ENCODE assay signal across 16 cellular contexts in genomic region chr6:101722991-101723579, GRCh38.
DNase-seq lines count a peak whose midpoint lies in the region; ATAC-seq and TF ChIP-seq lines count a peak whose summit lies in the region.
"Had no signal": no experiment of that assay in that cellular context is flagged by ENCODE, and none has a peak within 500 bp of the region (broad histone marks: within the 10 kb centered on the region; RNA-seq: fewer than 3 reads in every experiment).

No MANE protein-coding gene starts in this region.

- H3K27ac Mint-ChIP-seq in stimulated activated effector memory CD8-positive, alpha-beta T cell treated with anti-CD3 and anti-CD28 coated beads, Interleukin-12 subunit alpha, Interleukin-12 subunit beta, amount 100 ng/mL, for 72 hours, result no peak overlapping the region
- H3K27ac Mint-ChIP-seq in activated T-cell treated with anti-CD3 and anti-CD28 coated beads, Interleukin-2, amount 50 U/mL, for 24 hours, result no peak overlapping the region
- H3K27ac Mint-ChIP-seq: brain had no signal

- no peaks in the 10 kb centered on the region for H3K4me1 Mint-ChIP-seq in stimulated activated effector memory CD8-positive, alpha-beta T cell treated with anti-CD3 and anti-CD28 coated beads, Interleukin-12 subunit alpha, Interleukin-12 subunit beta, amount 100 ng/mL, for 72 hours
- no peaks in the 10 kb centered on the region for H3K4me1 Mint-ChIP-seq in activated T-cell treated with anti-CD3 and anti-CD28 coated beads, Interleukin-2, amount 50 U/mL, for 24 hours (ENCODE audit: low read depth)

- H3K9me3 Mint-ChIP-seq in stimulated activated effector memory CD8-positive, alpha-beta T cell treated with anti-CD3 and anti-CD28 coated beads, Interleukin-12 subunit alpha, Interleukin-12 subunit beta, amount 100 ng/mL, for 72 hours, result peaks cover 7% of the 10 kb centered on the region
- H3K9me3 Mint-ChIP-seq in activated T-cell treated with anti-CD3 and anti-CD28 coated beads, Interleukin-2, amount 50 U/mL, for 24 hours, result peaks cover 7% of the 10 kb centered on the region
- H3K9me3 Mint-ChIP-seq: brain had no signal

- no peak overlapping the region for H3K4me3 Mint-ChIP-seq in stimulated activated effector memory CD8-positive, alpha-beta T cell treated with anti-CD3 and anti-CD28 coated beads, Interleukin-12 subunit alpha, Interleukin-12 subunit beta, amount 100 ng/mL, for 72 hours
- no peak overlapping the region for H3K4me3 Mint-ChIP-seq in activated T-cell treated with anti-CD3 and anti-CD28 coated beads, Interleukin-2, amount 50 U/mL, for 24 hours
- H3K4me3 Mint-ChIP-seq: brain had no signal

- intact Hi-C loops in posterior cingulate gyrus (cut with DNase I), result no loop called here

- ATAC-seq in SK-N-SH treated with all-trans-retinoic acid at 6 μM for 48 hours (peak; percentile 96), HG02870 (IDR thresholded peaks at IDR 0.05; ENCODE audit: unreplicated experiment) (no peak)
- ATAC-seq in stimulated activated effector memory CD8-positive, alpha-beta T cell treated with anti-CD3 and anti-CD28 coated beads, Interleukin-12 subunit alpha, Interleukin-12 subunit beta, amount 100 ng/mL, for 72 hours, result peak; percentile 46
- ATAC-seq: right lobe of liver had no signal

- no peak overlapping the region for H3K27ac ChIP-seq in coronary artery
- H3K27ac ChIP-seq: right lobe of liver, thyroid gland had no signal

- TF ChIP-seq CTCF in fibroblast of the aortic adventitia (IDR thresholded peaks at IDR 0.05; ENCODE audit: insufficient read depth, low read length), result no peak
- TF ChIP-seq CTCF in coronary artery (IDR thresholded peaks at IDR 0.05), result no peak

- H3K4me3 ChIP-seq in fibroblast of the aortic adventitia (ENCODE audit: low read depth, low read length) (no peak overlapping the region), coronary artery (no peak overlapping the region)
- H3K4me3 ChIP-seq: HAP-1, right lobe of liver, thyroid gland had no signal

- DNase-seq in HCEC 1CT (peak; percentile 83), fibroblast of the aortic adventitia (ENCODE audit: low read depth) (peak; percentile 98), coronary artery (ENCODE audit: low spot score) (no peak), posterior cingulate gyrus (no peak)
- no peak for DNase-seq in stimulated activated effector memory CD8-positive, alpha-beta T cell treated with anti-CD3 and anti-CD28 coated beads, Interleukin-12 subunit alpha, Interleukin-12 subunit beta, amount 100 ng/mL, for 72 hours (ENCODE audit: low spot score in 2 of 2)
- DNase-seq in activated T-cell treated with anti-CD3 and anti-CD28 coated beads, Interleukin-2, amount 50 U/mL, for 24 hours, result no peak
- DNase-seq: activated CD4-positive, alpha-beta T cell treated with anti-CD3 and anti-CD28 coated beads for 48 hours; DMS 273 treated with DMSO at 0.1 percent for 48 hours; NCI-H1694 treated with DMSO at 0.1 percent for 48 hours; NK-92 treated with Interleukin-12 subunit alpha and Interleukin-12 subunit beta, amount 100 ng/mL, for 24 hours; right lobe of liver; thyroid gland had no signal

- H3K27me3 Mint-ChIP-seq in activated T-cell treated with anti-CD3 and anti-CD28 coated beads, Interleukin-2, amount 50 U/mL, for 24 hours, result no peaks in the 10 kb centered on the region

- no peaks in the 10 kb centered on the region for H3K36me3 Mint-ChIP-seq in stimulated activated effector memory CD8-positive, alpha-beta T cell treated with anti-CD3 and anti-CD28 coated beads, Interleukin-12 subunit alpha, Interleukin-12 subunit beta, amount 100 ng/mL, for 72 hours
- H3K36me3 Mint-ChIP-seq in activated T-cell treated with anti-CD3 and anti-CD28 coated beads, Interleukin-2, amount 50 U/mL, for 24 hours (ENCODE audit: low read depth), result no peaks in the 10 kb centered on the region
- H3K36me3 Mint-ChIP-seq: brain had no signal

TF ChIP-seq in SK-N-SH treated with all-trans-retinoic acid at 6 μM for 48 hours, 23 proteins besides CTCF, POLR2A, EP300 and RAD21:
- TF ChIP-seq ZNF8 (CRISPR knock-in tag; IDR thresholded peaks at IDR 0.05), result no peak
- no peak; the same call in 1 of the 2 replicates for TF ChIP-seq TOX (CRISPR knock-in tag; IDR thresholded peaks at IDR 0.05; ENCODE audit: borderline replicate concordance)
- TF ChIP-seq, protein P1, sequence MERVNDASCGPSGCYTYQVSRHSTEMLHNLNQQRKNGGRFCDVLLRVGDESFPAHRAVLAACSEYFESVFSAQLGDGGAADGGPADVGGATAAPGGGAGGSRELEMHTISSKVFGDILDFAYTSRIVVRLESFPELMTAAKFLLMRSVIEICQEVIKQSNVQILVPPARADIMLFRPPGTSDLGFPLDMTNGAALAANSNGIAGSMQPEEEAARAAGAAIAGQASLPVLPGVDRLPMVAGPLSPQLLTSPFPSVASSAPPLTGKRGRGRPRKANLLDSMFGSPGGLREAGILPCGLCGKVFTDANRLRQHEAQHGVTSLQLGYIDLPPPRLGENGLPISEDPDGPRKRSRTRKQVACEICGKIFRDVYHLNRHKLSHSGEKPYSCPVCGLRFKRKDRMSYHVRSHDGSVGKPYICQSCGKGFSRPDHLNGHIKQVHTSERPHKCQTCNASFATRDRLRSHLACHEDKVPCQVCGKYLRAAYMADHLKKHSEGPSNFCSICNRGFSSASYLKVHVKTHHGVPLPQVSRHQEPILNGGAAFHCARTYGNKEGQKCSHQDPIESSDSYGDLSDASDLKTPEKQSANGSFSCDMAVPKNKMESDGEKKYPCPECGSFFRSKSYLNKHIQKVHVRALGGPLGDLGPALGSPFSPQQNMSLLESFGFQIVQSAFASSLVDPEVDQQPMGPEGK (CRISPR knock-in tag; IDR thresholded peaks at IDR 0.05; ENCODE audit: borderline replicate concordance), result 0 out of 2 replicates have a peak, but pooled peaks have one; percentile 15
- TF ChIP-seq PPARA (CRISPR knock-in tag; IDR thresholded peaks at IDR 0.05; ENCODE audit: borderline replicate concordance), result no peak
- TF ChIP-seq SNAI2 (CRISPR knock-in tag; IDR thresholded peaks at IDR 0.05), result no peak
- TF ChIP-seq TCF4 (CRISPR knock-in tag; IDR thresholded peaks at IDR 0.05; ENCODE audit: borderline replicate concordance), result no peak
- no peak for TF ChIP-seq ZNF70 (CRISPR knock-in tag; IDR thresholded peaks at IDR 0.05)
- TF ChIP-seq BACH2 (CRISPR knock-in tag; IDR thresholded peaks at IDR 0.05; ENCODE audit: borderline replicate concordance), result no peak
- TF ChIP-seq ZFP30 (CRISPR knock-in tag; IDR thresholded peaks at IDR 0.05), result no peak
- 0 out of 2 replicates have a peak, but pooled peaks have one; percentile 41 for TF ChIP-seq ZC3H10 (CRISPR knock-in tag; IDR thresholded peaks at IDR 0.05)
- no peak for TF ChIP-seq RARB (CRISPR knock-in tag; IDR thresholded peaks at IDR 0.05)
- TF ChIP-seq GLIS3 (CRISPR knock-in tag; IDR thresholded peaks at IDR 0.05), result no peak
- no peak for TF ChIP-seq ZFP3 (CRISPR knock-in tag; IDR thresholded peaks at IDR 0.05)
- TF ChIP-seq ISL1 (CRISPR knock-in tag; IDR thresholded peaks at IDR 0.05), result peak; percentile 67

Comparison
In these comparisons a context has a peak if more than half of its experiments do, and no peak if none do; other contexts are left out.
1. DNase-seq: peak in HCEC 1CT (single experiment) and fibroblast of the aortic adventitia (single experiment); none in stimulated activated effector memory CD8-positive, alpha-beta T cell treated with anti-CD3 and anti-CD28 coated beads, Interleukin-12 subunit alpha, Interleukin-12 subunit beta, amount 100 ng/mL, for 72 hours (0 of 2), coronary artery (single experiment), posterior cingulate gyrus (0 of 10) and activated T-cell treated with anti-CD3 and anti-CD28 coated beads, Interleukin-2, amount 50 U/mL, for 24 hours (single experiment).